11 cellular contexts compared by ENCODE assay signal in the genomic region with DNA sequence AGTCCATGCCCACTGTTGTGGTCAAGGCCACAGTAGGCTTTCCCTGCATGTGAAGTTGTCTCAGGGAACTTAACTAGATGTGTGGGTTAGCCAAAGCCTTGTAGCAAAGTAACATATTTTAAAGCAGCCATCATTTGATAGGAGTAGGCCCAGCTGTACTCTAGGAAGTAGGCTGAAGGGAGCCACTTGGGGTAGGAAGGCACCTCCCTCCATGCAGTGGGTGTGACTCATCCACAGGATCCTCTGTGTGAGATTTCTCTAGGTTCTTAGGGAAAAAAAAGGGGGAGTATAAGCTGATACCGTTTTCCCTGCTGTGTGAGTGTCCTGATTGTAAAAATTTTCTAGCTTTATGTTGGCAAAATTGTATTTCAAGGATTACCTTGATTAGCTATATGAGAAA. TPM values are rescaled to one million over a fixed set of nuclear protein-coding genes. Genes with fewer than 3 reads are reported as not detected.
DNase-seq lines count a peak whose midpoint lies in the region; ATAC-seq and TF ChIP-seq lines count a peak whose summit lies in the region.
"Had no signal": no experiment of that assay in that cellular context is flagged by ENCODE, and none has a peak within 500 bp of the region (broad histone marks: within the 10 kb centered on the region; RNA-seq: fewer than 3 reads in every experiment).

No MANE protein-coding gene starts in this region.

- peaks cover 8% of the 10 kb centered on the region for H3K4me1 ChIP-seq in SJSA1 (replicated peaks)
- H3K4me1 ChIP-seq in foreskin keratinocyte: peaks cover 8% of the 10 kb centered on the region
- peaks cover 0 to 37% (median 28%) of the 10 kb centered on the region in 4 donors for H3K4me1 ChIP-seq in sigmoid colon

- H3K9me3 ChIP-seq in SJSA1 (replicated peaks) (no peaks in the 10 kb centered on the region), sigmoid colon (no peaks in the 10 kb centered on the region)

- H3K4me3 ChIP-seq in SJSA1 (no peak overlapping the region), sigmoid colon (no peak overlapping the region)

- POLR2A ChIA-PET in GM10248 (lab: Yijun Ruan, JAX): no interaction called here

- CTCF ChIA-PET in GM10248 (lab: Yijun Ruan, JAX): interaction anchor here (1.2 to 4.0 kb wide), 6 partner anchors 9 to 26 kb away, joined by 3 to 23 read pairs (median 8); no protein-coding TSS in a partner anchor

- no peak for TF ChIP-seq POLR2A in sigmoid colon (IDR thresholded peaks at IDR 0.05)

- TF ChIP-seq EP300 in sigmoid colon (IDR thresholded peaks at IDR 0.05): no peak

- H3K27me3 ChIP-seq in SJSA1 (replicated peaks): no peaks in the 10 kb centered on the region
- no peaks in the 10 kb centered on the region for H3K27me3 ChIP-seq in foreskin keratinocyte
- H3K27me3 ChIP-seq in sigmoid colon: no peaks in the 10 kb centered on the region

- intact Hi-C loops in sigmoid colon (cut with DNase I): no loop called here

- peaks cover 46% of the 10 kb centered on the region for H3K36me3 ChIP-seq in SJSA1
- peaks cover 0 to 5% (median 0%) of the 10 kb centered on the region in 4 donors for H3K36me3 ChIP-seq in sigmoid colon

- 19 to 58% methylated on average over 1 of the region's 1 CpG for WGBS in sigmoid colon, 2 donors

- H3K27ac ChIP-seq in SJSA1: no peak overlapping the region
- H3K27ac ChIP-seq in foreskin keratinocyte: no peak overlapping the region
- H3K27ac ChIP-seq in sigmoid colon: peak overlapping the region in 2 of 4 donors; percentile 36 to 52
- H3K27ac ChIP-seq: parathyroid adenoma had no signal

- no peak for TF ChIP-seq CTCF in foreskin keratinocyte (conservative IDR thresholded peaks at IDR 0.05)
- TF ChIP-seq CTCF in GM10248 (IDR thresholded peaks at IDR 0.05; ENCODE audit: control extremely low read depth, extremely low read depth, low read depth, missing control alignments): no peak
- no peak for TF ChIP-seq CTCF in sigmoid colon (IDR thresholded peaks at IDR 0.05)

- peak; percentile 94 for ATAC-seq in foreskin keratinocyte

- DNase-seq in H4 (ENCODE audit: low spot score): peak; percentile 31
- peak; percentile 41 to 57 for DNase-seq in SJSA1 (ENCODE audit: low read depth in 1 of 2, low spot score in 2 of 2)
- DNase-seq in foreskin keratinocyte: peak in 1 of 2 donors; percentile 52
- DNase-seq in smooth muscle cell of the brain vasculature (ENCODE audit: low read depth, low spot score): peak; percentile 24
- no peak for DNase-seq in GM10248 (ENCODE audit: extremely low spot score)
- DNase-seq in sigmoid colon: no peak
- no peak for DNase-seq in NCI-H2171 (lab: John Stamatoyannopoulos, UW)
- DNase-seq: activated CD4-positive, alpha-beta memory T cell treated with anti-CD3 and anti-CD28 coated beads for 36 hours; NCI-H1092 treated with DMSO at 0.1 percent for 48 hours; SHP77 had no signal

RNA-seq across cellular contexts. Expression of gene VAPB, which starts 44.7 kb away (rescaled TPM):
- total RNA-seq in H4 (2014; rRNA removed; shearing (Covaris generic)): 9.1 and 12.3 TPM in 2 replicates
- total RNA-seq in SJSA1 (2014; rRNA removed; shearing (Covaris generic)): 15.1 and 16.7 TPM in 2 replicates
- total RNA-seq in foreskin keratinocyte (39.2 and 41.6 TPM in 2 replicates), sigmoid colon (10 to 100 TPM; 23.4 to 42.1 (median 32.7) TPM)
- polyA plus RNA-seq in foreskin keratinocyte (38.7 and 41.7 TPM in 2 replicates), sigmoid colon (10 to 100 TPM; 33.0 to 47.6 (median 39.7) TPM)

Comparison
In these comparisons a context has a peak if more than half of its experiments do, and no peak if none do; other contexts are left out.
1. DNase-seq: peak in H4 (single experiment), SJSA1 (2 of 2) and smooth muscle cell of the brain vasculature (single experiment); none in GM10248 (single experiment), sigmoid colon (single experiment) and NCI-H2171 (single experiment).